18 cellular contexts compared by ENCODE assay signal in the genomic region with DNA sequence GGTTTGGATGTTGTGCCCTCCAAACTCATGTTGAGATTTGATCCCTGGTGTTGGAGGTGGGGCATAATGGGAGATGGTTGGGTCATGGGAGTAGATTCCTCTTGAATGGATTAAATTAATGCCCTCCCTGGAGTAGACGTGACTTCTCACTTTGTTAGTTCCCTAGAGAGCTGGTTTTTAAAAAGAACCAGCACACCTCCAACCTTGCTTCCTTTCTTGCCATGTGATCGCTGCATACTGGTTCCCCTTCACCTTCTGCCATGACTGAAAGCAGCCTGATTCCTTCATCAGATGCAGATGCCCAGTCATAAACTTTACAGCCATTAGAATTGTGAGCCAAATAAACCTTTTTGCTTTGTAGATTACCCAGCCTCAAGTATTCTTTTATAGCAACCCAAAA.
"Had no signal": no experiment of that assay in that cellular context is flagged by ENCODE, and none has a peak within 500 bp of the region (broad histone marks: within the 10 kb centered on the region; RNA-seq: fewer than 3 reads in every experiment).

No MANE protein-coding gene starts in this region.

- H3K36me3 ChIP-seq: colonic mucosa, upper lobe of right lung had no signal

- H3K4me1 ChIP-seq: colonic mucosa, heart left ventricle, tibial nerve, upper lobe of right lung had no signal

- DNase-seq: colonic mucosa; dermis blood vessel endothelial cell; effector CD4-positive, alpha-beta T cell; heart left ventricle; hippocampal formation; left colon; left ventricle myocardium superior; mesendoderm; naive B cell; right cardiac atrium; small intestine; stimulated activated CD4-positive, alpha-beta T cell treated with anti-CD3 and anti-CD28 coated beads, Interleukin-12 subunit alpha, Interleukin-12 subunit beta, amount 100 ng/mL, for 4 hours; stimulated activated naive CD8-positive, alpha-beta T cell treated with anti-CD3 and anti-CD28 coated beads, Interleukin-15, Interleukin-2, amounts not matched to agents 100 U/mL and 50 U/mL, for 24 hours; upper lobe of right lung had no signal

- H3K4me3 ChIP-seq: colonic mucosa, heart left ventricle, lung, tibial nerve, upper lobe of right lung had no signal

- H3K9me3 ChIP-seq: colonic mucosa, tibial nerve, upper lobe of right lung had no signal

- H3K4me1 Mint-ChIP-seq: neural crest cell had no signal

- H3K27me3 Mint-ChIP-seq: naive B cell had no signal

- ATAC-seq: esophagus mucosa; heart left ventricle; left colon; left ventricle myocardium superior; right cardiac atrium; stimulated activated naive CD8-positive, alpha-beta T cell treated with anti-CD3 and anti-CD28 coated beads, Interleukin-15, Interleukin-2, amounts not matched to agents 100 U/mL and 50 U/mL, for 24 hours; upper lobe of right lung had no signal

- H3K27me3 ChIP-seq: colonic mucosa, heart left ventricle, tibial nerve, upper lobe of right lung had no signal

- H3K4me3 Mint-ChIP-seq: naive B cell, neural crest cell had no signal

- H3K27ac ChIP-seq: colonic mucosa, heart left ventricle, tibial nerve, upper lobe of right lung had no signal

- H3K9me3 Mint-ChIP-seq: naive B cell, neural crest cell had no signal
